Comparison of ENCODE assay signal across 2 cellular contexts in the genomic region with DNA sequence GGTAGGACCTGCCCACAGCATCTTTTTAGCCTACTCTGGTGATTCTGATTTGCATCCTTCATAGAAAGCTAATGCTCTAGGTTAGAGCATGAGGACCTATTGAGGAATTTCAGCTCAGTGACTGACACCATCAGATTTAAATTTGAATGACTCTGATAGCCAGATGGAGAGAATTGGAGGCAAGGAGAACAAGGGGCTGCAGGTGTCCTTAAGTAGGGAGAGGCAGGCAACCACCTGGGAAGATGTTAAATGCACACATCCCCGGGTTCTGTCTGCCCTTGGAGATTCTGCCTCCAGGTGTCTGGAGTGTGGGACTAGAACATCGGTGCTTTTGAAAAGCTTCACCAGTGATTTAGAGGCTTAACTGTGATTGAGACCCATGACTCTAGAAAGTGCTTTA.
TF ChIP-seq lines count a peak whose summit lies in the region.

No MANE protein-coding gene starts in this region.

TF ChIP-seq in GM23338, 12 proteins besides CTCF, POLR2A, EP300 and RAD21:
- TF ChIP-seq, protein P1, sequence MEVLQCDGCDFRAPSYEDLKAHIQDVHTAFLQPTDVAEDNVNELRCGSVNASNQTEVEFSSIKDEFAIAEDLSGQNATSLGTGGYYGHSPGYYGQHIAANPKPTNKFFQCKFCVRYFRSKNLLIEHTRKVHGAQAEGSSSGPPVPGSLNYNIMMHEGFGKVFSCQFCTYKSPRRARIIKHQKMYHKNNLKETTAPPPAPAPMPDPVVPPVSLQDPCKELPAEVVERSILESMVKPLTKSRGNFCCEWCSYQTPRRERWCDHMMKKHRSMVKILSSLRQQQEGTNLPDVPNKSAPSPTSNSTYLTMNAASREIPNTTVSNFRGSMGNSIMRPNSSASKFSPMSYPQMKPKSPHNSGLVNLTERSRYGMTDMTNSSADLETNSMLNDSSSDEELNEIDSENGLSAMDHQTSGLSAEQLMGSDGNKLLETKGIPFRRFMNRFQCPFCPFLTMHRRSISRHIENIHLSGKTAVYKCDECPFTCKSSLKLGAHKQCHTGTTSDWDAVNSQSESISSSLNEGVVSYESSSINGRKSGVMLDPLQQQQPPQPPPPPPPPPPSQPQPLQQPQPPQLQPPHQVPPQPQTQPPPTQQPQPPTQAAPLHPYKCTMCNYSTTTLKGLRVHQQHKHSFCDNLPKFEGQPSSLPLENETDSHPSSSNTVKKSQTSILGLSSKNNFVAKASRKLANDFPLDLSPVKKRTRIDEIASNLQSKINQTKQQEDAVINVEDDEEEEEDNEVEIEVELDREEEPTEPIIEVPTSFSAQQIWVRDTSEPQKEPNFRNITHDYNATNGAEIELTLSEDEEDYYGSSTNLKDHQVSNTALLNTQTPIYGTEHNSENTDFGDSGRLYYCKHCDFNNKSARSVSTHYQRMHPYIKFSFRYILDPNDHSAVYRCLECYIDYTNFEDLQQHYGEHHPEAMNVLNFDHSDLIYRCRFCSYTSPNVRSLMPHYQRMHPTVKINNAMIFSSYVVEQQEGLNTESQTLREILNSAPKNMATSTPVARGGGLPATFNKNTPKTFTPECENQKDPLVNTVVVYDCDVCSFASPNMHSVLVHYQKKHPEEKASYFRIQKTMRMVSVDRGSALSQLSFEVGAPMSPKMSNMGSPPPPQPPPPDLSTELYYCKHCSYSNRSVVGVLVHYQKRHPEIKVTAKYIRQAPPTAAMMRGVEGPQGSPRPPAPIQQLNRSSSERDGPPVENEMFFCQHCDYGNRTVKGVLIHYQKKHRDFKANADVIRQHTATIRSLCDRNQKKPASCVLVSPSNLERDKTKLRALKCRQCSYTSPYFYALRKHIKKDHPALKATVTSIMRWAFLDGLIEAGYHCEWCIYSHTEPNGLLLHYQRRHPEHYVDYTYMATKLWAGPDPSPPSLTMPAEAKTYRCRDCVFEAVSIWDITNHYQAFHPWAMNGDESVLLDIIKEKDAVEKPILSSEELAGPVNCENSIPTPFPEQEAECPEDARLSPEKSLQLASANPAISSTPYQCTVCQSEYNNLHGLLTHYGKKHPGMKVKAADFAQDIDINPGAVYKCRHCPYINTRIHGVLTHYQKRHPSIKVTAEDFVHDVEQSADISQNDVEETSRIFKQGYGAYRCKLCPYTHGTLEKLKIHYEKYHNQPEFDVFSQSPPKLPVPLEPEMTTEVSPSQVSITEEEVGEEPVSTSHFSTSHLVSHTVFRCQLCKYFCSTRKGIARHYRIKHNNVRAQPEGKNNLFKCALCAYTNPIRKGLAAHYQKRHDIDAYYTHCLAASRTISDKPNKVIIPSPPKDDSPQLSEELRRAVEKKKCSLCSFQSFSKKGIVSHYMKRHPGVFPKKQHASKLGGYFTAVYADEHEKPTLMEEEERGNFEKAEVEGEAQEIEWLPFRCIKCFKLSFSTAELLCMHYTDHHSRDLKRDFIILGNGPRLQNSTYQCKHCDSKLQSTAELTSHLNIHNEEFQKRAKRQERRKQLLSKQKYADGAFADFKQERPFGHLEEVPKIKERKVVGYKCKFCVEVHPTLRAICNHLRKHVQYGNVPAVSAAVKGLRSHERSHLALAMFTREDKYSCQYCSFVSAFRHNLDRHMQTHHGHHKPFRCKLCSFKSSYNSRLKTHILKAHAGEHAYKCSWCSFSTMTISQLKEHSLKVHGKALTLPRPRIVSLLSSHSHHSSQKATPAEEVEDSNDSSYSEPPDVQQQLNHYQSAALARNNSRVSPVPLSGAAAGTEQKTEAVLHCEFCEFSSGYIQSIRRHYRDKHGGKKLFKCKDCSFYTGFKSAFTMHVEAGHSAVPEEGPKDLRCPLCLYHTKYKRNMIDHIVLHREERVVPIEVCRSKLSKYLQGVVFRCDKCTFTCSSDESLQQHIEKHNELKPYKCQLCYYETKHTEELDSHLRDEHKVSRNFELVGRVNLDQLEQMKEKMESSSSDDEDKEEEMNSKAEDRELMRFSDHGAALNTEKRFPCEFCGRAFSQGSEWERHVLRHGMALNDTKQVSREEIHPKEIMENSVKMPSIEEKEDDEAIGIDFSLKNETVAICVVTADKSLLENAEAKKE (CRISPR knock-in tag; IDR thresholded peaks at IDR 0.05) = peak; percentile 34; the same call in 1 of the 2 replicates
- no peak for TF ChIP-seq EZH2phosphoT487 (IDR thresholded peaks at IDR 0.05; ENCODE audit: unreplicated experiment)
TF ChIP-seq in GM23338: peak in this region for 1.

TF ChIP-seq in IMR-90, 13 proteins besides CTCF, POLR2A, EP300 and RAD21:
- TF ChIP-seq, protein P2, sequence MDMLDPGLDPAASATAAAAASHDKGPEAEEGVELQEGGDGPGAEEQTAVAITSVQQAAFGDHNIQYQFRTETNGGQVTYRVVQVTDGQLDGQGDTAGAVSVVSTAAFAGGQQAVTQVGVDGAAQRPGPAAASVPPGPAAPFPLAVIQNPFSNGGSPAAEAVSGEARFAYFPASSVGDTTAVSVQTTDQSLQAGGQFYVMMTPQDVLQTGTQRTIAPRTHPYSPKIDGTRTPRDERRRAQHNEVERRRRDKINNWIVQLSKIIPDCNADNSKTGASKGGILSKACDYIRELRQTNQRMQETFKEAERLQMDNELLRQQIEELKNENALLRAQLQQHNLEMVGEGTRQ (IDR thresholded peaks at IDR 0.05; ENCODE audit: low read depth, low read length) = no peak
- no peak for TF ChIP-seq RFX5 (IDR thresholded peaks at IDR 0.05; ENCODE audit: low read depth, low read length)
- TF ChIP-seq MXI1 (IDR thresholded peaks at IDR 0.05; ENCODE audit: borderline replicate concordance, low read depth, low read length) = no peak
